21 cellular contexts compared by ENCODE assay signal in the genomic region with DNA sequence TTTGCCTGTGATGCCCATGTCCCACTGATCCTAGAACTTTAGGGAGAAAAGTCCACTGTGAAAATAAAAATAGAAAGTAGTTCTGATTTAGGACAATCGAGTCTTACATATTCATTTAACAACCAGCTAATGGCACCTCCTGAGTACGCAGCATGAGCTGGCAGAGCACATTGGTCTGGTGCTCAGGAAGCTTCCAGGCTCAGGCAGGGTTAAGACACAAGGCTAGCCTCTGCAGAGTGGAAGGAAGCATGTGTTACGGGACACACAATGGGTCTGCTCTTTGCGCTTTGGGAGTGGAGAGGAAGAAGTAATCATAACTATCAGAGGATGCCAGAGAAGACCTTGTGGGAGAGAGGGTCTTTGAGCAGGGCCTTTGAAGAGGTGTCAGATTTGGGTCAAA. TPM values are rescaled to one million over a fixed set of nuclear protein-coding genes. Genes with fewer than 3 reads are reported as not detected.
DNase-seq lines count a peak whose midpoint lies in the region; ATAC-seq and TF ChIP-seq lines count a peak whose summit lies in the region.
"Had no signal": no experiment of that assay in that cellular context is flagged by ENCODE, and none has a peak within 500 bp of the region (broad histone marks: within the 10 kb centered on the region; RNA-seq: fewer than 3 reads in every experiment).

No MANE protein-coding gene starts in this region.

- no peak for DNase-seq in activated naive CD4-positive, alpha-beta T cell treated with anti-CD3 and anti-CD28 coated beads, Interleukin-2, amount 10 ng/mL, durations not matched to agents 7 days and 5 days
- DNase-seq in activated naive CD4-positive, alpha-beta T cell treated with anti-CD3 and anti-CD28 coated beads, Interleukin-2, amount 50 U/mL, for 16 hours: no peak
- no peak for DNase-seq in chondrocyte (ENCODE audit: low spot score)
- DNase-seq: AML-193; Calu3; CD8-positive, alpha-beta memory T cell; GDM1; H7; Karpas-422; MV-4-11; NCI-H1105 treated with DMSO at 0.1 percent for 48 hours; NCI-H2029 treated with DMSO at 0.1 percent for 48 hours; NCI-H226 had no signal

- H3K36me3 Mint-ChIP-seq in activated naive CD4-positive, alpha-beta T cell treated with anti-CD3 and anti-CD28 coated beads, Interleukin-2, amount 10 ng/mL, durations not matched to agents 7 days and 5 days: no peaks in the 10 kb centered on the region
- H3K36me3 Mint-ChIP-seq in brain (no peaks in the 10 kb centered on the region), nephron (ENCODE audit: low read depth) (no peaks in the 10 kb centered on the region), chondrocyte (ENCODE audit: low read depth) (no peaks in the 10 kb centered on the region)
- H3K36me3 Mint-ChIP-seq: CD8-positive, alpha-beta memory T cell had no signal

- H3K9me3 Mint-ChIP-seq in activated naive CD4-positive, alpha-beta T cell treated with anti-CD3 and anti-CD28 coated beads, Interleukin-2, amount 10 ng/mL, durations not matched to agents 7 days and 5 days: no peaks in the 10 kb centered on the region
- H3K9me3 Mint-ChIP-seq in brain (no peaks in the 10 kb centered on the region), nephron (no peaks in the 10 kb centered on the region), chondrocyte (ENCODE audit: low read depth) (no peaks in the 10 kb centered on the region)
- H3K9me3 Mint-ChIP-seq: CD8-positive, alpha-beta memory T cell had no signal

- no peak overlapping the region for H3K4me3 Mint-ChIP-seq in activated naive CD4-positive, alpha-beta T cell treated with anti-CD3 and anti-CD28 coated beads, Interleukin-2, amount 10 ng/mL, durations not matched to agents 7 days and 5 days
- peak overlapping the region in 3 of 5 experiments; percentile 4 to 73 (median 14) for H3K4me3 Mint-ChIP-seq in brain
- peak overlapping the region in 1 of 3 experiments; percentile 2 for H3K4me3 Mint-ChIP-seq in nephron
- H3K4me3 Mint-ChIP-seq in chondrocyte (ENCODE audit: unreplicated experiment): no peak overlapping the region
- H3K4me3 Mint-ChIP-seq: CD8-positive, alpha-beta memory T cell had no signal

- CTCF ChIA-PET in activated naive CD4-positive, alpha-beta T cell treated with anti-CD3 and anti-CD28 coated beads, Interleukin-2, amount 10 ng/mL, durations not matched to agents 7 days and 5 days (lab: Charles Lee): interaction anchor here (1.4 kb wide), 1 partner anchor 10 kb away, joined by 3 read pairs; no protein-coding TSS in a partner anchor

- peak overlapping the region; percentile 12 for H3K27ac Mint-ChIP-seq in activated naive CD4-positive, alpha-beta T cell treated with anti-CD3 and anti-CD28 coated beads, Interleukin-2, amount 10 ng/mL, durations not matched to agents 7 days and 5 days
- H3K27ac Mint-ChIP-seq in brain (peak overlapping the region; percentile 92 to 99 (median 97)), nephron (peak overlapping the region in 2 of 3 experiments; percentile 1 to 77), chondrocyte (ENCODE audit: unreplicated experiment) (no peak overlapping the region)

- H3K4me1 Mint-ChIP-seq in activated naive CD4-positive, alpha-beta T cell treated with anti-CD3 and anti-CD28 coated beads, Interleukin-2, amount 10 ng/mL, durations not matched to agents 7 days and 5 days: no peaks in the 10 kb centered on the region
- peaks cover 76% of the 10 kb centered on the region for H3K4me1 Mint-ChIP-seq in brain
- H3K4me1 Mint-ChIP-seq in nephron: peaks cover 66% of the 10 kb centered on the region
- peaks cover 3% of the 10 kb centered on the region for H3K4me1 Mint-ChIP-seq in chondrocyte (ENCODE audit: low read depth)
- H3K4me1 Mint-ChIP-seq: CD8-positive, alpha-beta memory T cell had no signal

- H3K27me3 Mint-ChIP-seq in activated naive CD4-positive, alpha-beta T cell treated with anti-CD3 and anti-CD28 coated beads, Interleukin-2, amount 10 ng/mL, durations not matched to agents 7 days and 5 days: peaks cover 56% of the 10 kb centered on the region
- H3K27me3 Mint-ChIP-seq in brain (no peaks in the 10 kb centered on the region), nephron (ENCODE audit: low read depth) (no peaks in the 10 kb centered on the region), chondrocyte (ENCODE audit: low read depth) (peaks cover 3% of the 10 kb centered on the region)

- no peak for TF ChIP-seq CTCF in brain (conservative IDR thresholded peaks at IDR 0.05)
- TF ChIP-seq CTCF in nephron (IDR thresholded peaks at IDR 0.05; ENCODE audit: unreplicated experiment in 3 of 3): no peak
- no peak for TF ChIP-seq CTCF in chondrocyte (IDR thresholded peaks at IDR 0.05)

- ATAC-seq in GM21723 (IDR thresholded peaks at IDR 0.05; ENCODE audit: unreplicated experiment): no peak
- no peak for ATAC-seq in HG03520 (IDR thresholded peaks at IDR 0.05; ENCODE audit: unreplicated experiment)
- ATAC-seq: Right ventricle myocardium inferior had no signal

RNA-seq across cellular contexts. Expression of a gene that starts 4.2 kb away (rescaled TPM):
- polyA plus RNA-seq in brain (ENCODE audit: insufficient read depth, low read depth, low replicate concordance): 11.4 TPM
- total RNA-seq in chondrocyte: 0.12 TPM in 1 of 3 replicates, not detected in the others
- total RNA-seq: A172; Calu3; CD8-positive, alpha-beta memory T cell; M059J; Right ventricle myocardium inferior; SJSA1 had no signal
- polyA plus RNA-seq: CD8-positive, alpha-beta memory T cell had no signal

RNA-seq across cellular contexts. Expression of a gene that starts 39.3 kb away (rescaled TPM):
- polyA plus RNA-seq in brain (ENCODE audit: insufficient read depth, low read depth, low replicate concordance): 14.4 TPM
- total RNA-seq in chondrocyte: 1.7 to 3.3 TPM (median 3.3 TPM) in 3 replicates

Comparison
In these comparisons a context has a peak if more than half of its experiments do, and no peak if none do; other contexts are left out.
1. H3K4me3 Mint-ChIP-seq: peak in brain (3 of 5); none in activated naive CD4-positive, alpha-beta T cell treated with anti-CD3 and anti-CD28 coated beads, Interleukin-2, amount 10 ng/mL, durations not matched to agents 7 days and 5 days (single experiment) and chondrocyte (single experiment).